In the genomic region with DNA sequence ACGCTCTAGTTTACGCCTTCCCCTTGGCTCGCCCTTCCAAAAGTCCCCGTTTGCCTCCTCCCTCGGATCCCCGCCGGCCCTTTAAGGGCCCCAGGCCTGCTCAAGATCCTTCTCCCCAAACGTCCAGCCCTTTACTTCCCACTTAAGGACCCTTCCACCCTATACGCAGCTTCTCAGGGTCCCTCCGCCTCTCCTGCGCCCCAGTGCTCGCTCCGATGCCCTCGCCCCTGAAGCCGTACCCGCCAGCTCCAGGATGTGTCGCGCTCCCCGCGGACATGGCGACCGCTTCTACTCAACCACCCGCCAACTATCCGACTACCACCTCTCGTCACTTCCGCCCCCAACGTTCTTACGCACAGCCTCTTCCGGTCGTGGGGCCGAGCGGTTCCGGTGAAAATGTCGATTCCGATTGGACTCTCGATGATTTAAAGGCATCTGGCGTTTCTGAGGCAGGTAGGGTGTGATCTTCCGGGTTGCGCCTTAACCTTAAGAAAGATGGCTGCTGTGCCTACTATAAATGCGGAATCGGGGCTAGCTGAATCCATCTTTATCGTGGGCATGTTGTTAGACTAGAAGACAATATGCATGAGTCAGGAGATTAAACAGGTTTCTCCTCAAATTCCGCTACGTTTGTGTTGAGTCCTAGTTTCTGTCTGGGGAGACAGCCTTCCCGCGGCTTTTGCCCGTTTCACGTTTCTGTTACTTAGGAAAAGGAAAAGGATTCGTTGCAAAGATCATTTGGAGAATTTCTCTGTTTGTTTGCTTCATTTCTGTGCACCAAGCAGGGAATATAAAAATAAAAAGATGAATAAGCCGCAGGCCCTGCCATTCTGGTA, we compare ENCODE assay signal across 8 cellular contexts. TPM values are rescaled to one million over a fixed set of nuclear protein-coding genes. Genes with fewer than 3 reads are reported as not detected.
DNase-seq lines count a peak whose midpoint lies in the region; FAIRE-seq and TF ChIP-seq lines count a peak whose summit lies in the region.

KHDC4 (minus strand) TSS at position 317 of the 836 bp plus-strand sequence; CDS start at position 277, 40 bp downstream.

- H3K14ac ChIP-seq in H9 (ENCODE audit: insufficient read depth, low read length): peak within 1 kb of the TSS; percentile 93

- peak within 1 kb of the TSS; percentile 86 for H3K27ac ChIP-seq in H9 (ENCODE audit: insufficient read length, low read depth, low read length)
- H3K27ac ChIP-seq in neural progenitor cell: peak within 1 kb of the TSS; percentile 76
- peak within 1 kb of the TSS; percentile 96 for H3K27ac ChIP-seq in subcutaneous abdominal adipose tissue (ENCODE audit: low read depth, low read length)

- H3K27me3 ChIP-seq in H9 (ENCODE audit: insufficient read depth, low read length) (no peaks in the 10 kb centered on the region), MG63 (no peaks in the 10 kb centered on the region), neural progenitor cell (no peaks in the 10 kb centered on the region), subcutaneous abdominal adipose tissue (ENCODE audit: control insufficient read depth in 5 of 5, insufficient read depth in 4 of 5, low read length in 5 of 5) (no peaks in the 10 kb centered on the region)

- TF ChIP-seq CTCF in H9 (conservative IDR thresholded peaks at IDR 0.05) (no peak), foreskin fibroblast (IDR thresholded peaks at IDR 0.05; ENCODE audit: low read depth, low read length) (no peak), neural progenitor cell (IDR thresholded peaks at IDR 0.05) (no peak)

- H3K9me3 Mint-ChIP-seq in H9 (no peaks in the 10 kb centered on the region), neural progenitor cell (no peaks in the 10 kb centered on the region)

- H2BK20ac ChIP-seq in H9 (ENCODE audit: low read depth, low read length, poor library complexity, severe bottlenecking): peak within 1 kb of the TSS; percentile 60

- H3K18ac ChIP-seq in H9 (ENCODE audit: insufficient read length, low read depth, low read length): peak within 1 kb of the TSS; percentile 95

- peaks cover 6% of the 10 kb centered on the region for H3K23me2 ChIP-seq in H9 (ENCODE audit: insufficient read length, low read depth, low read length, poor library complexity, severe bottlenecking)

- H3K56ac ChIP-seq in H9 (ENCODE audit: insufficient read length, low read depth, low read length): peak within 1 kb of the TSS; percentile 31

- peaks cover 30% of the 10 kb centered on the region for H3F3A ChIP-seq in neural progenitor cell (ENCODE audit: low read depth)

- no peaks in the 10 kb centered on the region for H4K20me1 ChIP-seq in H9 (ENCODE audit: control insufficient read depth, insufficient read depth, insufficient read length)
- H4K20me1 ChIP-seq in neural progenitor cell (ENCODE audit: low read depth): peaks cover 42% of the 10 kb centered on the region

- H2AFZ ChIP-seq in H9 (ENCODE audit: low read length) (no peak within 1 kb of the TSS), neural progenitor cell (replicated peaks) (peak within 1 kb of the TSS; percentile 74)

- H2AK5ac ChIP-seq in H9 (ENCODE audit: insufficient read length, low read length): no peak within 1 kb of the TSS

- peak within 1 kb of the TSS; percentile 91 for H3K4me3 ChIP-seq in MG63
- peak within 1 kb of the TSS; percentile 92 to 96 for H3K4me3 ChIP-seq in foreskin fibroblast (ENCODE audit: low read depth in 1 of 2, low read length in 2 of 2)
- peak within 1 kb of the TSS; percentile 93 for H3K4me3 ChIP-seq in neural progenitor cell
- peak within 1 kb of the TSS; percentile 92 to 98 (median 97) for H3K4me3 ChIP-seq in subcutaneous abdominal adipose tissue (ENCODE audit: low read depth in 1 of 5, low read length in 5 of 5)

- H3K36me3 ChIP-seq in MG63 (peaks cover 47% of the 10 kb centered on the region), neural progenitor cell (peaks cover 17% of the 10 kb centered on the region), subcutaneous abdominal adipose tissue (ENCODE audit: control insufficient read depth in 5 of 5, insufficient read depth in 5 of 5, low read length in 5 of 5) (peaks cover 13 to 30% (median 15%) of the 10 kb centered on the region in 5 donors)

- H3K4me2 ChIP-seq in H9 (ENCODE audit: insufficient read depth, insufficient read length, low read length) (peak within 1 kb of the TSS; percentile 93), neural progenitor cell (peak within 1 kb of the TSS; percentile 92)

- no peak within 1 kb of the TSS for H3K4me3 Mint-ChIP-seq in H9
- no peak within 1 kb of the TSS for H3K4me3 Mint-ChIP-seq in neural progenitor cell

- peak within 1 kb of the TSS; percentile 88 for H2BK5ac ChIP-seq in H9 (ENCODE audit: insufficient read length, low read length)

- peak within 1 kb of the TSS; percentile 38; the same call in 1 of the 2 replicates for H3K4ac ChIP-seq in H9 (ENCODE audit: low read depth, low read length)

- H2BK15ac ChIP-seq in H9 (ENCODE audit: low read depth, low read length): no peak within 1 kb of the TSS

- H2BK120ac ChIP-seq in H9 (ENCODE audit: low read depth, low read length, poor library complexity, severe bottlenecking): no peak within 1 kb of the TSS

- H3K27ac Mint-ChIP-seq in H9 (no peak within 1 kb of the TSS; a peak in 1 of 7 replicates), neural progenitor cell (no peak within 1 kb of the TSS)

- H3T11ph ChIP-seq in H9 (ENCODE audit: low read length): peak within 1 kb of the TSS; percentile 64

- H3K79me2 ChIP-seq in H9 (ENCODE audit: insufficient read depth, low read length) (peaks cover 19% of the 10 kb centered on the region; the same call in 1 of the 2 replicates), neural progenitor cell (ENCODE audit: low read depth) (peaks cover 49% of the 10 kb centered on the region)

- H3K36me3 Mint-ChIP-seq in H9 (ENCODE audit: insufficient read depth in 1 of 3, low read depth in 3 of 3): peaks cover 18 to 27% (median 24%) of the 10 kb centered on the region in 3 experiments
- H3K36me3 Mint-ChIP-seq in neural progenitor cell: peaks cover 14% of the 10 kb centered on the region

- H4K91ac ChIP-seq in H9 (ENCODE audit: insufficient read length, low read depth, low read length): no peak within 1 kb of the TSS

- H3K9ac ChIP-seq in H9 (ENCODE audit: extremely low read depth, insufficient read length, low read length) (peak within 1 kb of the TSS; percentile 97), neural progenitor cell (peak within 1 kb of the TSS; percentile 90), subcutaneous abdominal adipose tissue (ENCODE audit: low read length in 5 of 5) (peak within 1 kb of the TSS; percentile 93 to 99 (median 96))

- peaks cover 9% of the 10 kb centered on the region for H3K79me1 ChIP-seq in H9 (ENCODE audit: insufficient read depth, low read depth, low read length, poor library complexity, severe bottlenecking)

- no peak within 1 kb of the TSS for H4K8ac ChIP-seq in H9 (replicated peaks; ENCODE audit: insufficient read length, low read depth, low read length)

- H3K4me1 ChIP-seq in H9 (ENCODE audit: insufficient read depth, low read length) (no peaks in the 10 kb centered on the region; the same call in 1 of the 2 replicates), neural progenitor cell (peaks cover 23% of the 10 kb centered on the region), subcutaneous abdominal adipose tissue (ENCODE audit: control insufficient read depth in 5 of 5, insufficient read depth in 5 of 5, low read length in 5 of 5) (peaks cover 7 to 55% (median 49%) of the 10 kb centered on the region in 5 donors)

- H2BK12ac ChIP-seq in H9 (ENCODE audit: insufficient read length, low read depth, low read length): peak within 1 kb of the TSS; percentile 59

- no peak within 1 kb of the TSS for H3K23ac ChIP-seq in H9 (ENCODE audit: insufficient read length, low read depth, low read length)

- no CpG with 5 or more reads among the region's 50 CpGs for WGBS in H9 (ENCODE audit: extremely low coverage, insufficient read length, low lambda C conversion rate)

- peaks cover 19 to 21% of the 10 kb centered on the region in 2 experiments for H3K4me1 Mint-ChIP-seq in H9
- peaks cover 17% of the 10 kb centered on the region for H3K4me1 Mint-ChIP-seq in neural progenitor cell

- no peaks in the 10 kb centered on the region for H3K9me3 ChIP-seq in H9 (ENCODE audit: control insufficient read depth, low read depth, low read length)
- no peaks in the 10 kb centered on the region for H3K9me3 ChIP-seq in MG63
- no peaks in the 10 kb centered on the region for H3K9me3 ChIP-seq in neural progenitor cell (ENCODE audit: low read depth)
- H3K9me3 ChIP-seq in subcutaneous abdominal adipose tissue (ENCODE audit: control insufficient read depth in 5 of 5, low read length in 5 of 5): no peaks in the 10 kb centered on the region

- DNase-seq in H9 (peak; percentile 97), MG63 (peak; percentile 97), SHP77 treated with DMSO at 0.1 percent for 48 hours (lab: John Stamatoyannopoulos, UW) (peak; percentile 99), foreskin fibroblast (peak; percentile 97 to 99), neural progenitor cell (ENCODE audit: low spot score) (peak; percentile 97)
- peak; percentile 98 for DNase-seq in activated effector memory CD4-positive, alpha-beta T cell treated with anti-CD3 and anti-CD28 coated beads, Interleukin-2, amount 50 U/mL, for 16 hours

- peak within 1 kb of the TSS; percentile 67 for H4K5ac ChIP-seq in H9 (ENCODE audit: insufficient read length, low read depth, low read length)

- H3K27me3 Mint-ChIP-seq in H9 (ENCODE audit: low read depth) (no peaks in the 10 kb centered on the region), neural progenitor cell (ENCODE audit: insufficient read depth, low read depth) (peaks cover 4% of the 10 kb centered on the region)

- peak; percentile 98 for FAIRE-seq in G401.6 (lab: Jason Lieb, UNC)

RNA-seq across cellular contexts. Expression of gene KHDC4, which starts in this region (rescaled TPM):
- total RNA-seq in H9 (2021) (57.6 and 57.7 TPM in 2 replicates), neural progenitor cell (ENCODE audit: low replicate concordance) (91.5 and 91.9 TPM in 2 replicates)
- 26.0 and 32.1 TPM in 2 replicates for total RNA-seq in MG63 (2014; rRNA removed; shearing (Covaris generic); ENCODE audit: low replicate concordance)

Comparison
In these comparisons a context has a peak if more than half of its experiments do, and no peak if none do; other contexts are left out.
1. Peak in every context shown above with its lines: DNase-seq, H3K4me3 ChIP-seq and H3K27ac ChIP-seq.